ENCODE assay signal across 8 cellular contexts in genomic region chr3:128617557-128618397, GRCh38. TPM values are rescaled to one million over a fixed set of nuclear protein-coding genes. Genes with fewer than 3 reads are reported as not detected.
A peak's percentile ranks its signal among the peaks of the same experiment; 100 is the strongest.
DNase-seq lines count a peak whose midpoint lies in the region; ATAC-seq and TF ChIP-seq lines count a peak whose summit lies in the region.

No MANE protein-coding gene starts in this region.

- ATAC-seq in GM18867 (IDR thresholded peaks at IDR 0.05; ENCODE audit: unreplicated experiment) (peak; percentile 87), HG03103 (IDR thresholded peaks at IDR 0.05; ENCODE audit: low read depth, unreplicated experiment) (peak; percentile 73)

- no peaks in the 10 kb centered on the region for H3K4me1 ChIP-seq in A673 (ENCODE audit: insufficient read depth, low read length, poor library complexity, severe bottlenecking)

- POLR2A ChIA-PET in A673 (lab: Charles Lee; ENCODE audit: low non-redundant PET), result interaction anchor here (0.7 kb wide), 1 partner anchor 91 kb away, joined by 3 read pairs; no protein-coding TSS in a partner anchor

- no peaks in the 10 kb centered on the region for H3K27me3 ChIP-seq in A673 (replicated peaks; ENCODE audit: insufficient read depth, low read depth, low read length, poor library complexity)

- TF ChIP-seq CTCF in A673 (conservative IDR thresholded peaks at IDR 0.05; ENCODE audit: low read depth, low read length) (peak; percentile 99), WI38 (IDR thresholded peaks at IDR 0.05; ENCODE audit: low read depth, low read length) (peak; percentile 75)

- DNase-seq in A673 (ENCODE audit: low spot score) (peak; percentile 98), NCI-H2171 treated with DMSO at 0.1 percent for 48 hours (lab: John Stamatoyannopoulos, UW) (peak; percentile 96), caudate nucleus (lab: John Stamatoyannopoulos, UW) (peak; percentile 66 to 98 (median 94)), iris pigment epithelial cell (ENCODE audit: low read depth) (peak; percentile 94)
- DNase-seq in stimulated activated CD4-positive, alpha-beta T cell treated with anti-CD3 and anti-CD28 coated beads, Interleukin-12 subunit alpha, Interleukin-12 subunit beta, amount 100 ng/mL, for 24 hours (ENCODE audit: low read depth in 2 of 2), result peak; percentile 98 to 99

- H3K9me3 ChIP-seq in A673 (ENCODE audit: low read depth, low read length, poor library complexity, severe bottlenecking), result no peaks in the 10 kb centered on the region

- H3K4me3 ChIP-seq in A673 (ENCODE audit: low read depth, low read length, poor library complexity, severe bottlenecking) (peak overlapping the region; percentile 71), WI38 (ENCODE audit: low read depth, low read length) (peak overlapping the region; percentile 81)

- CTCF ChIA-PET in A673 (lab: Charles Lee), result interaction anchor here (0.6 to 1.2 kb wide), 7 partner anchors 9 to 1493 kb away, joined by 3 to 5 read pairs (median 3); partner anchors contain the start of genes ACAD9 and EEFSEC

- H3K36me3 ChIP-seq in A673 (ENCODE audit: insufficient read depth, low read length, poor library complexity, severe bottlenecking), result peaks cover 38% of the 10 kb centered on the region

- BruUV-seq in A673 (replicated peaks; lab: Mats Ljungman, UMichigan), result TSS peak; percentile 85

- peak overlapping the region; percentile 85 for H3K27ac ChIP-seq in A673 (ENCODE audit: low read depth, low read length, poor library complexity, severe bottlenecking)
- peak overlapping the region; percentile 92 for H3K27ac ChIP-seq in caudate nucleus (ENCODE audit: low read depth, low read length)

- intact Hi-C loops in A673 (cut with micrococcal nuclease; ENCODE audit: unreplicated experiment), result loop anchor here (10.0 kb wide), 1 partner anchor 327 kb away; no protein-coding TSS in a partner anchor

RNA-seq across cellular contexts. Expression of gene RPN1, which starts 32.8 kb away (rescaled TPM):
- total RNA-seq in A673 (2021), result 239 and 254 TPM in 2 replicates

Comparison
In these comparisons a context has a peak if more than half of its experiments do, and no peak if none do; other contexts are left out.
1. Peak in every context shown above with its lines: DNase-seq, ATAC-seq, H3K4me3 ChIP-seq and H3K27ac ChIP-seq.